ENCODE assay signal across 1 cellular context in the genomic region with DNA sequence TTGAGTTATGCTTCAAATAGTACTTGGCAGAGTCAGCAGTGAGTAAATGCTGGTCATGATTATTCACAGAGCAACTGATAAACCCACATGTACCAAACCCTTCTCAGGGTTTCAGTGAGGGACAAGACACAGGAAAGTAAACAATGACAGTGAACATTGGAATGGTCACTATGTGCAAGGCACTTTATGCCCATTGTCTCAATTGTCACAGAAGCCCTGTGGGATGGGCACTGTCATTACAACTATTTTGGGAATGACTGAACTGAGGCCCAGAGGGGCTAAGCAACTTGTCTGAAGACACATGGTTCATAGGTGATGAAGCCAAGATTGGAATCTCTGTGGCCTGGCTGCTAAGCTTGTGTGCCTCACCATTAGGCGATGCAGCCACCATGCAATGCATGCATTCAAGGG.
TF ChIP-seq lines count a peak whose summit lies in the region.

No MANE protein-coding gene starts in this region.

TF ChIP-seq in A549, 52 proteins besides CTCF, POLR2A, EP300 and RAD21 (continued from another document):
- TF ChIP-seq ELK1 (IDR thresholded peaks at IDR 0.05; ENCODE audit: low read depth, low read length) (no peak), KDM1A (IDR thresholded peaks at IDR 0.05; ENCODE audit: low read depth) (no peak), RNF2 (IDR thresholded peaks at IDR 0.05; ENCODE audit: borderline replicate concordance, low read depth) (no peak), TFCP2L1 (CRISPR knock-in tag; IDR thresholded peaks at IDR 0.05) (no peak), MYC (IDR thresholded peaks at IDR 0.05; ENCODE audit: borderline replicate concordance, low read length) (no peak), CBX8 (IDR thresholded peaks at IDR 0.05) (no peak), ESRRA (IDR thresholded peaks at IDR 0.05; ENCODE audit: borderline replicate concordance, low read length) (no peak), RARB (CRISPR knock-in tag; IDR thresholded peaks at IDR 0.05) (no peak), CEBPB (IDR thresholded peaks at IDR 0.05) (0 out of 4 replicates have a peak, but pooled peaks of 1 of the 2 experiments have one; percentile 5), HEYL (CRISPR knock-in tag; IDR thresholded peaks at IDR 0.05) (no peak), PBX3 (IDR thresholded peaks at IDR 0.05) (no peak), MAZ (IDR thresholded peaks at IDR 0.05; ENCODE audit: borderline replicate concordance, low read depth, low read length) (no peak), BHLHE40 (IDR thresholded peaks at IDR 0.05; ENCODE audit: low read depth, low read length) (no peak), NPAS2 (CRISPR knock-in tag; IDR thresholded peaks at IDR 0.05; ENCODE audit: borderline replicate concordance) (no peak), EHF (CRISPR knock-in tag; IDR thresholded peaks at IDR 0.05) (no peak), KDM5A (IDR thresholded peaks at IDR 0.05) (no peak), POLR2AphosphoS2 (conservative IDR thresholded peaks at IDR 0.05; ENCODE audit: low read length) (no peak), GATA3 (IDR thresholded peaks at IDR 0.05; ENCODE audit: borderline replicate concordance) (peak; percentile 79; the same call in 1 of the 2 replicates)
- TF ChIP-seq, protein P1, sequence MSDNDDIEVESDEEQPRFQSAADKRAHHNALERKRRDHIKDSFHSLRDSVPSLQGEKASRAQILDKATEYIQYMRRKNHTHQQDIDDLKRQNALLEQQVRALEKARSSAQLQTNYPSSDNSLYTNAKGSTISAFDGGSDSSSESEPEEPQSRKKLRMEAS (IDR thresholded peaks at IDR 0.05): peak; percentile 76
- TF ChIP-seq, protein P2, sequence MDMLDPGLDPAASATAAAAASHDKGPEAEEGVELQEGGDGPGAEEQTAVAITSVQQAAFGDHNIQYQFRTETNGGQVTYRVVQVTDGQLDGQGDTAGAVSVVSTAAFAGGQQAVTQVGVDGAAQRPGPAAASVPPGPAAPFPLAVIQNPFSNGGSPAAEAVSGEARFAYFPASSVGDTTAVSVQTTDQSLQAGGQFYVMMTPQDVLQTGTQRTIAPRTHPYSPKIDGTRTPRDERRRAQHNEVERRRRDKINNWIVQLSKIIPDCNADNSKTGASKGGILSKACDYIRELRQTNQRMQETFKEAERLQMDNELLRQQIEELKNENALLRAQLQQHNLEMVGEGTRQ (IDR thresholded peaks at IDR 0.05): no peak
